ENCODE assay signal across 13 cellular contexts in the genomic region with DNA sequence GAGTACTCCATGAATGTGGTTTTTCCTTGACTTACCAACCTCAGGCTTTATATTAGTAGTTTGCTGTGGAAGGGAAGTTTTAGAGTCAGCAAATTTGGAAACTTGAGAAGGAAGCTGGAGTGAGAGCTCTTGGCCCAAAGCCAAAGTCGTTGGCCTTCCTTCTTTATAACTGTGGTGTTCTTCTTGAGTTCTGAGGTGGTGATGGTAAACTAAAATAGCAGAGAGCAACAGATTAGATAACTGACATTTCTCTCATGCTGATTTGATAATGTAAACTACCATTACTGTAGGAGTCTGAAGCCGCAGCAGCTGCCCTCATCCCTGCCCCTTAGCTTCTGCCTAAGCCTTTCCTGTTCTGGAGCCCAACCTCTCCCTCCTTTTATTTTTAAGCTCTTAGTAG.
DNase-seq lines count a peak whose midpoint lies in the region; ATAC-seq and TF ChIP-seq lines count a peak whose summit lies in the region.
"Had no signal": no experiment of that assay in that cellular context is flagged by ENCODE, and none has a peak within 500 bp of the region (broad histone marks: within the 10 kb centered on the region; RNA-seq: fewer than 3 reads in every experiment).

No MANE protein-coding gene starts in this region.

- H3K27me3 ChIP-seq in adipocyte (replicated peaks; ENCODE audit: control insufficient read depth, insufficient read depth, low read length) (no peaks in the 10 kb centered on the region), right atrium auricular region (no peaks in the 10 kb centered on the region)
- no peaks in the 10 kb centered on the region for H3K27me3 ChIP-seq in CD4-positive, alpha-beta T cell (ENCODE audit: control insufficient read depth, insufficient read depth, low read length)
- H3K27me3 ChIP-seq: upper lobe of left lung had no signal

- no peak for TF ChIP-seq CTCF in right atrium auricular region (IDR thresholded peaks at IDR 0.05)
- TF ChIP-seq CTCF in CD4-positive, alpha-beta T cell (IDR thresholded peaks at IDR 0.05) = no peak

- peak overlapping the region; percentile 67 for H3K27ac Mint-ChIP-seq in stimulated activated effector memory CD8-positive, alpha-beta T cell treated with anti-CD3 and anti-CD28 coated beads, Interleukin-12 subunit alpha, Interleukin-12 subunit beta, amount 100 ng/mL, for 72 hours
- no peak overlapping the region for H3K27ac Mint-ChIP-seq in CD4-positive, alpha-beta T cell
- H3K27ac Mint-ChIP-seq: activated CD8-positive, alpha-beta T cell treated with anti-CD3 and anti-CD28 coated beads for 36 hours had no signal

- no peaks in the 10 kb centered on the region for H3K4me1 Mint-ChIP-seq in stimulated activated effector memory CD8-positive, alpha-beta T cell treated with anti-CD3 and anti-CD28 coated beads, Interleukin-12 subunit alpha, Interleukin-12 subunit beta, amount 100 ng/mL, for 72 hours
- H3K4me1 Mint-ChIP-seq in CD4-positive, alpha-beta T cell (ENCODE audit: low read depth) = no peaks in the 10 kb centered on the region

- H3K4me1 ChIP-seq in adipocyte (ENCODE audit: control insufficient read depth, insufficient read depth, low read length) (peaks cover 7% of the 10 kb centered on the region), right atrium auricular region (peaks cover 0 to 28% of the 10 kb centered on the region in 2 donors)

- no peaks in the 10 kb centered on the region for H3K9me3 Mint-ChIP-seq in stimulated activated effector memory CD8-positive, alpha-beta T cell treated with anti-CD3 and anti-CD28 coated beads, Interleukin-12 subunit alpha, Interleukin-12 subunit beta, amount 100 ng/mL, for 72 hours
- no peaks in the 10 kb centered on the region for H3K9me3 Mint-ChIP-seq in CD4-positive, alpha-beta T cell
- H3K9me3 Mint-ChIP-seq: activated CD8-positive, alpha-beta T cell treated with anti-CD3 and anti-CD28 coated beads for 36 hours had no signal

- no peak overlapping the region for H3K4me3 Mint-ChIP-seq in stimulated activated effector memory CD8-positive, alpha-beta T cell treated with anti-CD3 and anti-CD28 coated beads, Interleukin-12 subunit alpha, Interleukin-12 subunit beta, amount 100 ng/mL, for 72 hours
- H3K4me3 Mint-ChIP-seq in CD4-positive, alpha-beta T cell = no peak overlapping the region
- H3K4me3 Mint-ChIP-seq: activated CD8-positive, alpha-beta T cell treated with anti-CD3 and anti-CD28 coated beads for 36 hours had no signal

- POLR2A ChIA-PET in CD4-positive, alpha-beta T cell (lab: Charles Lee) = interaction anchor here (1.9 to 2.5 kb wide), 2 partner anchors 77 to 80 kb away, joined by 8 to 20 read pairs; a partner anchor contains a TSS

- intact Hi-C loops in CD4-positive, alpha-beta T cell (cut with DNase I, micrococcal nuclease) = no loop called here

- H3K9me3 ChIP-seq in adipocyte (ENCODE audit: control insufficient read depth, low read length) = no peaks in the 10 kb centered on the region
- no peaks in the 10 kb centered on the region for H3K9me3 ChIP-seq in right atrium auricular region
- no peaks in the 10 kb centered on the region for H3K9me3 ChIP-seq in CD4-positive, alpha-beta T cell (ENCODE audit: control insufficient read depth, low read length)
- H3K9me3 ChIP-seq: upper lobe of left lung had no signal

- H3K4me3 ChIP-seq in adipocyte (ENCODE audit: low read length) (no peak overlapping the region), right atrium auricular region (no peak overlapping the region)
- H3K4me3 ChIP-seq: upper lobe of left lung had no signal

- no peaks in the 10 kb centered on the region for H3K36me3 Mint-ChIP-seq in stimulated activated effector memory CD8-positive, alpha-beta T cell treated with anti-CD3 and anti-CD28 coated beads, Interleukin-12 subunit alpha, Interleukin-12 subunit beta, amount 100 ng/mL, for 72 hours
- H3K36me3 Mint-ChIP-seq in CD4-positive, alpha-beta T cell (ENCODE audit: low read depth) = no peaks in the 10 kb centered on the region

- H3K36me3 ChIP-seq in adipocyte (ENCODE audit: control insufficient read depth, insufficient read depth, low read length, severe bottlenecking) (peaks cover 6% of the 10 kb centered on the region), right atrium auricular region (no peaks in the 10 kb centered on the region)
- H3K36me3 ChIP-seq: upper lobe of left lung had no signal

- H3K27me3 Mint-ChIP-seq in CD4-positive, alpha-beta T cell = no peaks in the 10 kb centered on the region
- H3K27me3 Mint-ChIP-seq: activated CD8-positive, alpha-beta T cell treated with anti-CD3 and anti-CD28 coated beads for 36 hours had no signal

- no peak overlapping the region for H3K9ac ChIP-seq in adipocyte (ENCODE audit: low read length)

- no peak for ATAC-seq in stimulated activated effector memory CD8-positive, alpha-beta T cell treated with anti-CD3 and anti-CD28 coated beads, Interleukin-12 subunit alpha, Interleukin-12 subunit beta, amount 100 ng/mL, for 72 hours
- no peak for ATAC-seq in HG03469 (IDR thresholded peaks at IDR 0.05; ENCODE audit: unreplicated experiment)
- ATAC-seq in CD4-positive, alpha-beta T cell (ENCODE audit: poor library complexity) = no peak
- ATAC-seq: activated CD8-positive, alpha-beta T cell treated with anti-CD3 and anti-CD28 coated beads for 36 hours had no signal

- H3K27ac ChIP-seq in right atrium auricular region = peak overlapping the region; percentile 42 to 46
- no peak overlapping the region for H3K27ac ChIP-seq in CD4-positive, alpha-beta T cell (ENCODE audit: low read depth, low read length)
- H3K27ac ChIP-seq: 22Rv1 had no signal

- DNase-seq in DMS 273 (lab: John Stamatoyannopoulos, UW; ENCODE audit: unreplicated experiment) (peak; percentile 59), DMS 273 treated with DMSO at 0.1 percent for 48 hours (lab: John Stamatoyannopoulos, UW) (no peak), adipocyte (ENCODE audit: low read depth) (peak; percentile 50), right atrium auricular region (ENCODE audit: low spot score) (peak; percentile 79)
- DNase-seq in stimulated activated effector memory CD8-positive, alpha-beta T cell treated with anti-CD3 and anti-CD28 coated beads, Interleukin-12 subunit alpha, Interleukin-12 subunit beta, amount 100 ng/mL, for 72 hours (ENCODE audit: low spot score in 2 of 2) = no peak
- no peak for DNase-seq in activated CD4-positive, alpha-beta T cell treated with anti-CD3 and anti-CD28 coated beads, Interleukin-2, amount 50 U/mL, for 4 hours
- DNase-seq in CD4-positive, alpha-beta T cell = no peak
- DNase-seq: activated CD8-positive, alpha-beta T cell treated with anti-CD3 and anti-CD28 coated beads for 36 hours; foreskin melanocyte; stimulated activated CD4-positive, alpha-beta T cell treated with anti-CD3 and anti-CD28 coated beads, Interleukin-4, amount 100 ng/mL, for 1 hour had no signal

- CTCF ChIA-PET in CD4-positive, alpha-beta T cell (lab: Charles Lee) = interaction anchor here (1.1 to 3.7 kb wide), 4 partner anchors 11 to 80 kb away, joined by 4 to 52 read pairs (median 8); a partner anchor contains a TSS

Comparison
In these comparisons a context has a peak if more than half of its experiments do, and no peak if none do; other contexts are left out.
1. DNase-seq: peak in DMS 273 (single experiment), adipocyte (single experiment) and right atrium auricular region (single experiment); none in DMS 273 treated with DMSO at 0.1 percent for 48 hours (single experiment), stimulated activated effector memory CD8-positive, alpha-beta T cell treated with anti-CD3 and anti-CD28 coated beads, Interleukin-12 subunit alpha, Interleukin-12 subunit beta, amount 100 ng/mL, for 72 hours (0 of 2), activated CD4-positive, alpha-beta T cell treated with anti-CD3 and anti-CD28 coated beads, Interleukin-2, amount 50 U/mL, for 4 hours (0 of 2) and CD4-positive, alpha-beta T cell (0 of 10).